ENCODE assay signal across 8 cellular contexts in the genomic region with DNA sequence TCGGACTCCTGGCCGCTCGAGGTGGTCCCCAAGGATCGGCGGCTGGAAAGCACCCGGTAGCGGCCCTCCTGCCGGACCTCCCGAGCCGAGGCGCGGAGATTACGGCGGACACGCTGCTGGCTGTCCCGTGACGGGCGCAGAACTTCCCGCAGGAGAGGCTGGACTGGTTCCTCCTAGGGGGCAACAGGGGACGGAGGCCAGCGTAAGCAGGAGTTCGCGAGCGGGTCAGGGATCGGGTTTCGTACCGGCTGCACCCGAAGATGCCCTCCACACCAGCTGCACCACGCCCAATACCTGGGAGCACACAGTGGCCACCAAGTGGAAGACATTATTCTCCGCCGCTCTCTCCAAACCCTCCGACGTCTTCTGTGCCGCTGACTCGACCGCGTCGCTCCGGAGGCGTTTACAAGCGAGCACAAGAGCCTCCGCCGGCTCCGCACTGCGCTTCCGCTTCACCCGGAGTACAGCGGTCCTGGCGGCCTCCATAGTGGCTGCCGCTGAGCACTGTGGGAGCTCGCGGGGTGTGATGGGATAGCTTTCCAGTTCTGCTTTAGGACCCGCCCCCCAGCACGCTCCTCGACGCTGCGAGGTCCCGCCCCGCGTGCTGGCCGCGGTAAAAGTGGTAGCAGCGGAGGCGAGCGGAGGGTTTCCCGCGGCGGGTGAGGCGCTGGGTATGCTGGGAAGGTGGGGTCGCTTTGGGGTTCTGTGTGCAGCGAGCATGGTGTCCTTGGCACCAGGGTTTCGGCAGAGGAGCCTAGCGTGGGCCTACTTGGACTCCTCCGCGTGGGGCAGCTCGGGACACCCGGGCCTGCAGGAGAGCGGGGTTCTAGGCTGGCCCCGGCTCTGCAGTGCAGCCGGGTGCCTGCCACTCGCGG.
DNase-seq lines count a peak whose midpoint lies in the region; ATAC-seq and TF ChIP-seq lines count a peak whose summit lies in the region.

A gene with protein sequence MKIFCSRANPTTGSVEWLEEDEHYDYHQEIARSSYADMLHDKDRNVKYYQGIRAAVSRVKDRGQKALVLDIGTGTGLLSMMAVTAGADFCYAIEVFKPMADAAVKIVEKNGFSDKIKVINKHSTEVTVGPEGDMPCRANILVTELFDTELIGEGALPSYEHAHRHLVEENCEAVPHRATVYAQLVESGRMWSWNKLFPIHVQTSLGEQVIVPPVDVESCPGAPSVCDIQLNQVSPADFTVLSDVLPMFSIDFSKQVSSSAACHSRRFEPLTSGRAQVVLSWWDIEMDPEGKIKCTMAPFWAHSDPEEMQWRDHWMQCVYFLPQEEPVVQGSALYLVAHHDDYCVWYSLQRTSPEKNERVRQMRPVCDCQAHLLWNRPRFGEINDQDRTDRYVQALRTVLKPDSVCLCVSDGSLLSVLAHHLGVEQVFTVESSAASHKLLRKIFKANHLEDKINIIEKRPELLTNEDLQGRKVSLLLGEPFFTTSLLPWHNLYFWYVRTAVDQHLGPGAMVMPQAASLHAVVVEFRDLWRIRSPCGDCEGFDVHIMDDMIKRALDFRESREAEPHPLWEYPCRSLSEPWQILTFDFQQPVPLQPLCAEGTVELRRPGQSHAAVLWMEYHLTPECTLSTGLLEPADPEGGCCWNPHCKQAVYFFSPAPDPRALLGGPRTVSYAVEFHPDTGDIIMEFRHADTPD (plus strand): TSS at position 579 of the 875 bp plus-strand sequence. CDS start 4,961 bp downstream, outside the sequence.
A gene (minus strand): TSS at position 506 of the 875 bp plus-strand sequence. CDS start 20 bp downstream, at position 486.

- no peaks in the 10 kb centered on the region for H3K9me3 ChIP-seq in BLaER1

- H3K27me3 ChIP-seq in BLaER1: no peaks in the 10 kb centered on the region

- peaks cover 27% of the 10 kb centered on the region; the same call in 1 of the 2 replicates for H4K20me1 ChIP-seq in BLaER1

- no peak for TF ChIP-seq CTCF in choroid plexus epithelial cell (conservative IDR thresholded peaks at IDR 0.05; ENCODE audit: low read depth, low read length)

- peaks cover 39% of the 10 kb centered on the region for H3K4me1 ChIP-seq in BLaER1

- ATAC-seq in GM19324 (IDR thresholded peaks at IDR 0.05; ENCODE audit: low FRiP score, unreplicated experiment) (peak; percentile 96), HG03460 (IDR thresholded peaks at IDR 0.05; ENCODE audit: unreplicated experiment) (peak; percentile 97)

- H3K4me3 ChIP-seq in BLaER1 (peak within 1 kb of the TSS; percentile 86), choroid plexus epithelial cell (ENCODE audit: low read depth, low read length) (peak within 1 kb of the TSS; percentile 98)

- H3K36me3 ChIP-seq in BLaER1: peaks cover 74% of the 10 kb centered on the region

- H3K9ac ChIP-seq in BLaER1: peak within 1 kb of the TSS; percentile 88

- peak within 1 kb of the TSS; percentile 95 for H3K4me2 ChIP-seq in BLaER1

- peak within 1 kb of the TSS; percentile 83 for H3K27ac ChIP-seq in BLaER1

- DNase-seq in NCI-H524 treated with DMSO at 0.1 percent for 48 hours (lab: John Stamatoyannopoulos, UW) (peak; percentile 81), choroid plexus epithelial cell (ENCODE audit: low read depth) (peak; percentile 89), kidney tubule cell (ENCODE audit: low spot score) (peak; percentile 91)
- peak; percentile 86 to 91 for DNase-seq in activated CD4-positive, alpha-beta T cell treated with anti-CD3 and anti-CD28 coated beads for 4 hours
- DNase-seq in stimulated activated CD4-positive, alpha-beta T cell treated with anti-CD3 and anti-CD28 coated beads, Interleukin-1b, Interleukin-23, amount 100 ng/mL, for 24 hours (ENCODE audit: low read depth in 4 of 4, low spot score in 1 of 4): peak; percentile 75 to 94 (median 84)

Comparison
In these comparisons a context has a peak if more than half of its experiments do, and no peak if none do; other contexts are left out.
1. Peak in every context shown above with its lines: DNase-seq, ATAC-seq, H3K4me3 ChIP-seq and H3K27ac ChIP-seq.